22 cellular contexts compared by ENCODE assay signal in the genomic region with DNA sequence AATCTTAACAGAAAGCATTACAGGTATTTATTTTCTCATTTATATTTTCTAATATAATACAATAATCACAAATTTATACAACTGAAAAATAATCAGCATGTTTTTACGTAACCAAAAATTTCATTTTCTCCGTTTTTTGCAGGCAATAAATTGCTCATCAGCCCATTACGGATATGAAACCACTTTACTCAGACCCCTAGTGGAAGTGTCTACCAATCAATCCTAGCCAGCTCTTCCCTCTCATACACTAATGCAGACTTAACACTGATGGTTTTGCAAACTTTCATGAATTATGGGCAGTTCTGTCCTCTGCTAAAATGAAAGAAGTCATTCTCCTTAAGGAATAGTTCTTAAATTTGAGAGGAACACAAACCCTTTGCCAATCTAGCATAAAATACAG.
A peak's percentile ranks its signal among the peaks of the same experiment; 100 is the strongest.
DNase-seq lines count a peak whose midpoint lies in the region; ATAC-seq, FAIRE-seq and TF ChIP-seq lines count a peak whose summit lies in the region.
"Had no signal": no experiment of that assay in that cellular context is flagged by ENCODE, and none has a peak within 500 bp of the region (broad histone marks: within the 10 kb centered on the region; RNA-seq: fewer than 3 reads in every experiment).

No MANE protein-coding gene starts in this region.

- no peaks in the 10 kb centered on the region for H3K9me3 ChIP-seq in HEK293 (ENCODE audit: control insufficient read depth, insufficient read depth, low read depth, low read length)
- no peaks in the 10 kb centered on the region for H3K9me3 ChIP-seq in GM12878 (replicated peaks; ENCODE audit: control insufficient read depth, insufficient read depth, low read length)
- H3K9me3 ChIP-seq: SJSA1 had no signal

- H3K9ac ChIP-seq in GM12878 (ENCODE audit: control insufficient read depth, insufficient read depth, low read length) (no peak overlapping the region), mesendoderm (ENCODE audit: low read length) (no peak overlapping the region)
- H3K9ac ChIP-seq: BLaER1 had no signal

- peaks cover 5% of the 10 kb centered on the region for H3K4me1 ChIP-seq in HEK293 (ENCODE audit: control insufficient read depth, insufficient read depth, low read length)
- H3K4me1 ChIP-seq in GM12878 (ENCODE audit: control insufficient read depth, insufficient read depth, low read length): peaks cover 5% of the 10 kb centered on the region; the same call in 1 of the 2 replicates
- H3K4me1 ChIP-seq in mesendoderm (ENCODE audit: control insufficient read depth, low read depth, low read length): no peaks in the 10 kb centered on the region

- H3K79me2 ChIP-seq in GM12878 (ENCODE audit: control insufficient read depth, insufficient read depth, low read length): no peaks in the 10 kb centered on the region
- peaks cover 2% of the 10 kb centered on the region for H3K79me2 ChIP-seq in mesendoderm (ENCODE audit: control insufficient read depth, insufficient read depth, low read length)

- intact Hi-C loops in GM12878 (cut with micrococcal nuclease; ENCODE audit: unreplicated experiment): no loop called here

- TF ChIP-seq CTCF in HEK293 (tag by site-specific recombination; IDR thresholded peaks at IDR 0.05): no peak
- no peak for TF ChIP-seq CTCF in GM12878 (IDR thresholded peaks at IDR 0.05 in 2 of 3, conservative IDR thresholded peaks at IDR 0.05 in 1 of 3; ENCODE audit: control insufficient read depth in 2 of 3, extremely low read depth in 1 of 3, insufficient read depth in 1 of 3, low read depth in 3 of 3, low read length in 3 of 3)

- 42% methylated on average over 3 of the region's 3 CpGs for WGBS in GM12878 (ENCODE audit: insufficient coverage, insufficient replicate concordance, low lambda C conversion rate, missing lambda C conversion rate)
- 100% methylated on average over 2 of the region's 3 CpGs for WGBS in mesendoderm (ENCODE audit: extremely low coverage, insufficient coverage, low lambda C conversion rate)

- peak overlapping the region; percentile 70 for H3K4me2 ChIP-seq in GM12878 (ENCODE audit: control insufficient read depth, insufficient read depth)
- no peak overlapping the region for H3K4me2 ChIP-seq in mesendoderm (ENCODE audit: low read length)
- H3K4me2 ChIP-seq: BLaER1, GM23338 had no signal

- TF ChIP-seq EP300 in GM12878 (IDR thresholded peaks at IDR 0.05; ENCODE audit: borderline replicate concordance in 1 of 2, control insufficient read depth in 1 of 2, low read depth in 2 of 2, low read length in 2 of 2): no peak

- SMC1A ChIA-PET in GM12878 (lab: Charles Lee; ENCODE audit: uncharacterized antibody, unreplicated experiment): no interaction called here

- no peak overlapping the region for H3K23ac ChIP-seq in mesendoderm (ENCODE audit: low read length)

- BruUV-seq in GM12878 (replicated peaks; lab: Mats Ljungman, UMichigan): no TSS peak

- H4K8ac ChIP-seq in mesendoderm (ENCODE audit: low read depth, low read length): no peak overlapping the region

- no peak overlapping the region for H2AK5ac ChIP-seq in mesendoderm (ENCODE audit: low read length)

- H2AFZ ChIP-seq in GM12878 (ENCODE audit: control insufficient read depth, low read depth, low read length): no peak overlapping the region
- H2AFZ ChIP-seq: GM23338 had no signal

- no peak for FAIRE-seq in GM12878 (lab: Jason Lieb, UNC)
- FAIRE-seq: GM12891 had no signal

- peaks cover 0 to 25% of the 10 kb centered on the region in 2 experiments; a peak in 1 of 3 replicates for H3K36me3 ChIP-seq in HEK293 (ENCODE audit: control insufficient read depth in 2 of 2, insufficient read depth in 1 of 2, low read length in 2 of 2)
- peaks cover 2 to 6% of the 10 kb centered on the region in 2 experiments; a peak in 2 of 4 replicates for H3K36me3 ChIP-seq in GM12878 (ENCODE audit: control insufficient read depth in 2 of 2, insufficient read depth in 2 of 2, low read length in 1 of 2)
- no peaks in the 10 kb centered on the region for H3K36me3 ChIP-seq in mesendoderm (ENCODE audit: control insufficient read depth, insufficient read depth, low read length)

- RAD21 ChIA-PET in GM12878 (lab: Charles Lee; ENCODE audit: unreplicated experiment): no interaction called here

- no peak overlapping the region for H2BK120ac ChIP-seq in mesendoderm (ENCODE audit: low read depth, low read length)

- H4K20me1 ChIP-seq in GM12878 (ENCODE audit: control insufficient read depth, insufficient read depth): no peaks in the 10 kb centered on the region

- H3K56ac ChIP-seq in mesendoderm (ENCODE audit: low read length): no peak overlapping the region

- no peak for TF ChIP-seq RAD21 in GM12878 (IDR thresholded peaks at IDR 0.05; ENCODE audit: insufficient read depth, low read depth, low read length)

- H2BK5ac ChIP-seq in mesendoderm (ENCODE audit: low read length): no peak overlapping the region

- H4K5ac ChIP-seq in mesendoderm (ENCODE audit: low read length): no peak overlapping the region

- peak; percentile 72 for DNase-seq in CD1c-positive myeloid dendritic cell (ENCODE audit: extremely low spot score)
- peak; percentile 5 for DNase-seq in NOMO-1 treated with dmso at 0.1 percent for 144 hours (lab: John Stamatoyannopoulos, UW; ENCODE audit: unreplicated experiment)
- no peak for DNase-seq in GM12878 (ENCODE audit: low read depth, low spot score)
- DNase-seq in mesendoderm: no peak
- DNase-seq in T-helper 1 cell: no peak
- DNase-seq: Calu3; CD8-positive, alpha-beta memory T cell; EL; GF-D8; HCEC 1CT; KG1; NCI-H1417; NCI-H187; NCI-H446; NCI-H526 had no signal

- H2BK15ac ChIP-seq in mesendoderm (replicated peaks; ENCODE audit: low read depth): no peak overlapping the region

- POLR2A ChIA-PET in HEK293 (lab: Yijun Ruan, JAX) (no interaction called here), GM12878 (lab: Charles Lee) (no interaction called here)

- no peak for TF ChIP-seq POLR2A in GM12878 (IDR thresholded peaks at IDR 0.05; ENCODE audit: low read depth, low read length)

- H3K27me3 ChIP-seq in GM12878 (replicated peaks in 1 of 2; ENCODE audit: control insufficient read depth in 2 of 2, insufficient read depth in 2 of 2, low read length in 1 of 2): no peaks in the 10 kb centered on the region
- no peaks in the 10 kb centered on the region for H3K27me3 ChIP-seq in mesendoderm (ENCODE audit: insufficient read depth, low read length, poor library complexity)
- H3K27me3 ChIP-seq: BLaER1, SJSA1 had no signal

- H3K18ac ChIP-seq in mesendoderm (ENCODE audit: low read length): no peak overlapping the region

- H3K79me1 ChIP-seq in mesendoderm (ENCODE audit: low read length): peaks cover 2% of the 10 kb centered on the region

- peak; percentile 79 for ATAC-seq in GM12878
- no peak for ATAC-seq in GM18867 (IDR thresholded peaks at IDR 0.05; ENCODE audit: unreplicated experiment)
- ATAC-seq: GM23338, Panc1 had no signal

- no peak overlapping the region for H3K4ac ChIP-seq in mesendoderm (ENCODE audit: low read depth, low read length)

- in situ Hi-C loops in GM12878 (cut with MboI): no loop called here

- no peak overlapping the region for H3K27ac ChIP-seq in HEK293 (ENCODE audit: extremely low read depth, low read depth, low read length)
- no peak overlapping the region for H3K27ac ChIP-seq in GM12878 (ENCODE audit: control insufficient read depth, insufficient read depth)
- no peak overlapping the region for H3K27ac ChIP-seq in mesendoderm (ENCODE audit: low read depth, low read length)
- H3K27ac ChIP-seq: BLaER1, SJSA1 had no signal

- H3K4me3 ChIP-seq in HEK293 (ENCODE audit: low read depth, low read length) (no peak overlapping the region), GM12878 (no peak overlapping the region), mesendoderm (ENCODE audit: low read length) (no peak overlapping the region)
- H3K4me3 ChIP-seq: BLaER1, GM23338, SJSA1 had no signal

- CTCF ChIA-PET in HEK293 (lab: Yijun Ruan, JAX) (interaction anchor here (1.9 kb wide), 1 partner anchor 143 kb away, joined by 5 read pairs; no protein-coding TSS in a partner anchor), GM12878 (lab: Yijun Ruan, JAX) (interaction anchor here (1.1 kb wide), 1 partner anchor 30 kb away, joined by 3 read pairs; no protein-coding TSS in a partner anchor)

TF ChIP-seq in HEK293, 187 proteins besides CTCF, POLR2A, EP300 and RAD21 (continues in another document):
- TF ChIP-seq, protein P1, sequence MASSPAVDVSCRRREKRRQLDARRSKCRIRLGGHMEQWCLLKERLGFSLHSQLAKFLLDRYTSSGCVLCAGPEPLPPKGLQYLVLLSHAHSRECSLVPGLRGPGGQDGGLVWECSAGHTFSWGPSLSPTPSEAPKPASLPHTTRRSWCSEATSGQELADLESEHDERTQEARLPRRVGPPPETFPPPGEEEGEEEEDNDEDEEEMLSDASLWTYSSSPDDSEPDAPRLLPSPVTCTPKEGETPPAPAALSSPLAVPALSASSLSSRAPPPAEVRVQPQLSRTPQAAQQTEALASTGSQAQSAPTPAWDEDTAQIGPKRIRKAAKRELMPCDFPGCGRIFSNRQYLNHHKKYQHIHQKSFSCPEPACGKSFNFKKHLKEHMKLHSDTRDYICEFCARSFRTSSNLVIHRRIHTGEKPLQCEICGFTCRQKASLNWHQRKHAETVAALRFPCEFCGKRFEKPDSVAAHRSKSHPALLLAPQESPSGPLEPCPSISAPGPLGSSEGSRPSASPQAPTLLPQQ (tag by site-specific recombination; IDR thresholded peaks at IDR 0.05): no peak
- TF ChIP-seq ZNF776 (tag by site-specific recombination; IDR thresholded peaks at IDR 0.05; ENCODE audit: borderline replicate concordance): no peak

TF ChIP-seq in GM12878, 131 proteins besides CTCF, POLR2A, EP300 and RAD21 (continues in another document):
- TF ChIP-seq ESRRA (IDR thresholded peaks at IDR 0.05; ENCODE audit: low read length) (no peak), KDM1A (IDR thresholded peaks at IDR 0.05; ENCODE audit: borderline replicate concordance) (no peak), POLR2AphosphoS2 (IDR thresholded peaks at IDR 0.05; ENCODE audit: low read depth, low read length) (no peak)

Comparison
In these comparisons a context has a peak if more than half of its experiments do, and no peak if none do; other contexts are left out.
1. DNase-seq: peak in CD1c-positive myeloid dendritic cell (single experiment) and NOMO-1 treated with dmso at 0.1 percent for 144 hours (single experiment); none in GM12878 (single experiment), mesendoderm (single experiment) and T-helper 1 cell (0 of 5).